In genomic region chr9:87663556-87663955, GRCh38 we compare ENCODE assay signal across 1 cellular context.
TF ChIP-seq lines count a peak whose summit lies in the region.

No MANE protein-coding gene starts in this region.

TF ChIP-seq in GM23338, 12 proteins besides CTCF, POLR2A, EP300 and RAD21 (continued from another document):
- TF ChIP-seq ETS1 (IDR thresholded peaks at IDR 0.05) (no peak), ZNF331 (CRISPR knock-in tag; IDR thresholded peaks at IDR 0.05; ENCODE audit: low read depth) (no peak), POLR2AphosphoS5 (IDR thresholded peaks at IDR 0.05; ENCODE audit: low read depth) (no peak)
TF ChIP-seq in GM23338: peak in this region for 0.
